15 cellular contexts compared by ENCODE assay signal in the genomic region with DNA sequence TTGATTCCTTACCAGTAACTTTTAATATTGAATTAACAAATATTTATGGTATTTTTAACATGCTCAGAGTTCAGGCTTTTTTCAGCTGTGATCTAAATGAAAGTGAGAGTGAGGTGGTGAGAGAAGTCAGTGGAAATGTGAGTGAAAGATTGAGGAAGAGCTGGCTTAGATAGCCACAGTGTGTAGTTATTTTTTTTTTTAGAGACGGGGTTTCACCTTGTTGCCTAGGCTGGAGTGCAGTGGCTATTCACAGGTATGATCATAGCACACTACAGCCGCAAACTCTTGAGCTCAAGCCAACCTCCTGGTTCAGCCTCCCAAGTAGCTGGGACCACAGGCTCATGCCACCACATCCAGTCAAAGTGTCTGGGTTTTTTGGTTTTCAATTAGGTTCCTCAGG. TPM values are rescaled to one million over a fixed set of nuclear protein-coding genes. Genes with fewer than 3 reads are reported as not detected.
DNase-seq lines count a peak whose midpoint lies in the region; ATAC-seq and TF ChIP-seq lines count a peak whose summit lies in the region.
"Had no signal": no experiment of that assay in that cellular context is flagged by ENCODE, and none has a peak within 500 bp of the region (broad histone marks: within the 10 kb centered on the region; RNA-seq: fewer than 3 reads in every experiment).

No MANE protein-coding gene starts in this region.

- CTCF ChIA-PET in WTC11 (lab: Charles Lee), result interaction anchor here (0.6 to 2.6 kb wide), 2 partner anchors 50 to 396 kb away, joined by 3 to 7 read pairs; no protein-coding TSS in a partner anchor

- H3K4me1 ChIP-seq in suprapubic skin, result peaks cover 13% of the 10 kb centered on the region
- H3K4me1 ChIP-seq: BLaER1 had no signal

- H3K9me3 ChIP-seq in suprapubic skin, result no peaks in the 10 kb centered on the region
- H3K9me3 ChIP-seq: right atrium auricular region, upper lobe of left lung had no signal

- H3K27me3 ChIP-seq in suprapubic skin, result no peaks in the 10 kb centered on the region
- H3K27me3 ChIP-seq: BLaER1, right atrium auricular region, upper lobe of left lung had no signal

- no peak overlapping the region for H3K27ac ChIP-seq in suprapubic skin
- H3K27ac ChIP-seq: BLaER1, epithelial cell of prostate, right atrium auricular region, upper lobe of left lung had no signal

- H3K27ac Mint-ChIP-seq in WTC11, result peak overlapping the region; percentile 34; the same call in 1 of the 2 replicates

- in situ Hi-C loops in KBM-7 (cut with MboI; ENCODE audit: low pct_unique_long_range_greater_than_20kb, low sequenced_read_pairs), result no loop called here

- H3K9me3 Mint-ChIP-seq in WTC11, result no peaks in the 10 kb centered on the region
- H3K9me3 Mint-ChIP-seq: activated T-cell treated with anti-CD3 and anti-CD28 coated beads, Interleukin-2, amount 50 U/mL, for 4 hours had no signal

- POLR2A ChIA-PET in WTC11 (lab: Charles Lee), result interaction anchor here (1.0 kb wide), 1 partner anchor 11 kb away, joined by 3 read pairs; the partner anchor contains the start of gene RNF11

- ATAC-seq in GM18502 (IDR thresholded peaks at IDR 0.05; ENCODE audit: poor library complexity, unreplicated experiment) (peak; percentile 79), HG03039 (IDR thresholded peaks at IDR 0.05; ENCODE audit: unreplicated experiment) (peak; percentile 53), WTC11 (no peak), HG02571 (IDR thresholded peaks at IDR 0.05; ENCODE audit: unreplicated experiment) (no peak)
- ATAC-seq: activated T-cell treated with anti-CD3 and anti-CD28 coated beads, Interleukin-2, amount 50 U/mL, for 4 hours had no signal

- DNase-seq in GM20000 (ENCODE audit: low spot score) (peak; percentile 75), WTC11 (ENCODE audit: low spot score) (no peak), superior temporal gyrus (ENCODE audit: extremely low spot score) (no peak), KBM-7 (no peak), suprapubic skin (ENCODE audit: low spot score in 2 of 2) (no peak)
- DNase-seq: activated T-cell treated with anti-CD3 and anti-CD28 coated beads, Interleukin-2, amount 50 U/mL, for 4 hours; HCEC 1CT; NCI-H2081 treated with DMSO at 0.1 percent for 48 hours; upper lobe of left lung had no signal

- WGBS in suprapubic skin, result 94% methylated on average over 2 of the region's 2 CpGs

- H3K36me3 Mint-ChIP-seq in WTC11, result no peaks in the 10 kb centered on the region; the same call in 1 of the 2 replicates

- no peak overlapping the region for H3K4me3 ChIP-seq in suprapubic skin
- H3K4me3 ChIP-seq: BLaER1, right atrium auricular region, upper lobe of left lung had no signal

- H3K36me3 ChIP-seq in suprapubic skin, result peaks cover 4% of the 10 kb centered on the region
- H3K36me3 ChIP-seq: right atrium auricular region, upper lobe of left lung had no signal

- H3K4me3 Mint-ChIP-seq in WTC11, result no peak overlapping the region
- H3K4me3 Mint-ChIP-seq: activated T-cell treated with anti-CD3 and anti-CD28 coated beads, Interleukin-2, amount 50 U/mL, for 4 hours had no signal

- TF ChIP-seq CTCF in GM20000 (IDR thresholded peaks at IDR 0.05; ENCODE audit: extremely low read depth, missing control alignments) (no peak), WTC11 (IDR thresholded peaks at IDR 0.05) (no peak), suprapubic skin (IDR thresholded peaks at IDR 0.05) (no peak)

- peaks cover 8% of the 10 kb centered on the region for H3K4me1 Mint-ChIP-seq in WTC11

- TF ChIP-seq POLR2A in suprapubic skin (IDR thresholded peaks at IDR 0.05), result no peak

- H3K27me3 Mint-ChIP-seq in WTC11 (ENCODE audit: low read depth), result no peaks in the 10 kb centered on the region

- TF ChIP-seq EP300 in suprapubic skin (IDR thresholded peaks at IDR 0.05), result no peak

TF ChIP-seq in WTC11, 78 proteins besides CTCF, POLR2A, EP300 and RAD21:
- TF ChIP-seq ZNF416 (CRISPR knock-in tag; IDR thresholded peaks at IDR 0.05), result no peak
- no peak for TF ChIP-seq FOXP1 (CRISPR knock-in tag; IDR thresholded peaks at IDR 0.05; ENCODE audit: borderline replicate concordance)
- no peak for TF ChIP-seq FOXK1 (CRISPR knock-in tag; IDR thresholded peaks at IDR 0.05)
- TF ChIP-seq SMAD4 (CRISPR knock-in tag; IDR thresholded peaks at IDR 0.05), result no peak
- no peak for TF ChIP-seq NR2C2 (CRISPR knock-in tag; IDR thresholded peaks at IDR 0.05)
- no peak for TF ChIP-seq CREB1 (CRISPR knock-in tag; IDR thresholded peaks at IDR 0.05)
- TF ChIP-seq, protein P1, sequence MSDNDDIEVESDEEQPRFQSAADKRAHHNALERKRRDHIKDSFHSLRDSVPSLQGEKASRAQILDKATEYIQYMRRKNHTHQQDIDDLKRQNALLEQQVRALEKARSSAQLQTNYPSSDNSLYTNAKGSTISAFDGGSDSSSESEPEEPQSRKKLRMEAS (CRISPR knock-in tag; IDR thresholded peaks at IDR 0.05), result no peak
- TF ChIP-seq, protein P2, sequence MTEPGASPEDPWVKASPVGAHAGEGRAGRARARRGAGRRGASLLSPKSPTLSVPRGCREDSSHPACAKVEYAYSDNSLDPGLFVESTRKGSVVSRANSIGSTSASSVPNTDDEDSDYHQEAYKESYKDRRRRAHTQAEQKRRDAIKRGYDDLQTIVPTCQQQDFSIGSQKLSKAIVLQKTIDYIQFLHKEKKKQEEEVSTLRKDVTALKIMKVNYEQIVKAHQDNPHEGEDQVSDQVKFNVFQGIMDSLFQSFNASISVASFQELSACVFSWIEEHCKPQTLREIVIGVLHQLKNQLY (CRISPR knock-in tag; IDR thresholded peaks at IDR 0.05), result no peak

RNA-seq across cellular contexts. Expression of gene RNF11, which starts 10.9 kb away (rescaled TPM):
- 45.5 to 50.8 TPM (median 46.1 TPM) in 3 replicates for total RNA-seq in WTC11 (2021)
- 10 to 100 TPM; 80.8 to 93.1 (median 81.5) TPM for total RNA-seq in suprapubic skin

Comparison
In these comparisons a context has a peak if more than half of its experiments do, and no peak if none do; other contexts are left out.
1. ATAC-seq: peak in GM18502 (single experiment) and HG03039 (single experiment); none in WTC11 (single experiment) and HG02571 (single experiment).